In genomic region chr7:102682560-102682959, GRCh38 we compare ENCODE assay signal across 5 cellular contexts. TPM values are rescaled to one million over a fixed set of nuclear protein-coding genes. Genes with fewer than 3 reads are reported as not detected.
"Had no signal": no experiment of that assay in that cellular context is flagged by ENCODE, and none has a peak within 500 bp of the region (broad histone marks: within the 10 kb centered on the region; RNA-seq: fewer than 3 reads in every experiment).

No MANE protein-coding gene starts in this region.

RNA-seq across cellular contexts. Expression of gene SPDYE2B, which starts 32.4 kb away (rescaled TPM):
- total RNA-seq: GM23248, H4, H7, HT-29, IMR-90 had no signal
- polyA plus RNA-seq: GM23248, IMR-90 had no signal
